19 cellular contexts compared by ENCODE assay signal in the genomic region with DNA sequence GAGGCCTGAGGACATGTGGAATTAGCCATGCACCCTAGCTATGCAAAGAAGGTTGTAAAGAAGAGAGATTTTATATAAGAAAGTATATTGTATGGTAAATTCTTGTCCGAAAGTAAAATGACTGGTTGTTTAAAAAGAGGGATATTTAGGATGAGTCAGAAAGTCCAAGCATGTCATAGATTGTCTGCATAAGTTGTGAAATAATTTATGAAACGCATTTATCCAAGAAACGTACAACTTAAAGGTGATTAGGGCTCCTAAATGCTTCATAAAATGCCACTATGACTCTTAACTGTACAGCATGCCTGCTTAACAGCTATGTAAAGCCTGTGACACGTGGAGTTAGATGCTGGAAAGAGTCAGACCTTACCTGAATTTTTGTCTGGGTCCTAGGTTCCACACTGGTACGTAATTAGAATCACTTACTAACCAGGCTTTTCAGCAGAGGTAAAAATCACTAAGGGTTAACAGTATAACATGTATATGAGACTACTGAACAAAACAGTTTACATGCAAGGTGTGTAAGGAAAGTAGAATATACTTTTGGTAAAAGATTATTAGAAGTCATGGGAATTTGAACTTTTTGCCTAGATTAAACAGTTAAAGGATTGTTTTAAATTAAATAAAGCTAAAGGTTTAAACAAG.
"Had no signal": no experiment of that assay in that cellular context is flagged by ENCODE, and none has a peak within 500 bp of the region (broad histone marks: within the 10 kb centered on the region; RNA-seq: fewer than 3 reads in every experiment).

No MANE protein-coding gene starts in this region.

- H3K79me2 ChIP-seq: hepatocyte, parathyroid adenoma had no signal

- H3K4me1 ChIP-seq: esophagus squamous epithelium, lower lobe of right lung, parathyroid adenoma, sigmoid colon, testis had no signal

- H3K4me2 ChIP-seq: hepatocyte had no signal

- H3K4me3 ChIP-seq: cardiac muscle cell, esophagus squamous epithelium, hepatocyte, lower lobe of right lung, sigmoid colon, testis had no signal

- H3K9ac ChIP-seq: parathyroid adenoma had no signal

- H2AFZ ChIP-seq: hepatocyte, parathyroid adenoma had no signal

- ATAC-seq: activated CD4-positive, alpha-beta T cell treated with anti-CD3 and anti-CD28 coated beads for 36 hours; lower lobe of right lung; natural killer cell treated with Interleukin-12 subunit alpha and Interleukin-12 subunit beta and Interleukin-15 and Interleukin-18, amount 100 ng/mL, for 72 hours; stimulated activated memory B cell treated with anti-CD40 and anti-IgM and Interleukin-4, amounts not matched to agents 10 μg/mL and 1 μg/mL and 100 μg/mL, for 72 hours; WTC11 had no signal

- H3K27me3 ChIP-seq: cardiac muscle cell, esophagus squamous epithelium, hepatocyte, neutrophil, sigmoid colon, testis had no signal

- DNase-seq: activated CD4-positive, alpha-beta T cell treated with anti-CD3 and anti-CD28 coated beads for 36 hours; activated CD4-positive, alpha-beta T cell treated with anti-CD3 and anti-CD28 coated beads, Interleukin-2, amount 50 U/mL, for 48 hours; activated naive CD8-positive, alpha-beta T cell treated with anti-CD3 and anti-CD28 coated beads for 36 hours; activated T-cell treated with anti-CD3 and anti-CD28 coated beads for 4 hours; amygdala; dermis blood vessel endothelial cell; effector memory CD4-positive, alpha-beta T cell; esophagus squamous epithelium; lower lobe of right lung; sigmoid colon; stimulated activated CD4-positive, alpha-beta T cell treated with anti-CD3 and anti-CD28 coated beads, Interleukin-4, amount 100 ng/mL, for 4 hours; testis had no signal

- H3K36me3 ChIP-seq: cardiac muscle cell, esophagus squamous epithelium, lower lobe of right lung, neutrophil, sigmoid colon had no signal

- H3K27ac ChIP-seq: cardiac muscle cell, esophagus squamous epithelium, hepatocyte, lower lobe of right lung, neutrophil, parathyroid adenoma, sigmoid colon, testis had no signal

- H3K9me3 ChIP-seq: lower lobe of right lung, neutrophil, testis had no signal
